In the genomic region with DNA sequence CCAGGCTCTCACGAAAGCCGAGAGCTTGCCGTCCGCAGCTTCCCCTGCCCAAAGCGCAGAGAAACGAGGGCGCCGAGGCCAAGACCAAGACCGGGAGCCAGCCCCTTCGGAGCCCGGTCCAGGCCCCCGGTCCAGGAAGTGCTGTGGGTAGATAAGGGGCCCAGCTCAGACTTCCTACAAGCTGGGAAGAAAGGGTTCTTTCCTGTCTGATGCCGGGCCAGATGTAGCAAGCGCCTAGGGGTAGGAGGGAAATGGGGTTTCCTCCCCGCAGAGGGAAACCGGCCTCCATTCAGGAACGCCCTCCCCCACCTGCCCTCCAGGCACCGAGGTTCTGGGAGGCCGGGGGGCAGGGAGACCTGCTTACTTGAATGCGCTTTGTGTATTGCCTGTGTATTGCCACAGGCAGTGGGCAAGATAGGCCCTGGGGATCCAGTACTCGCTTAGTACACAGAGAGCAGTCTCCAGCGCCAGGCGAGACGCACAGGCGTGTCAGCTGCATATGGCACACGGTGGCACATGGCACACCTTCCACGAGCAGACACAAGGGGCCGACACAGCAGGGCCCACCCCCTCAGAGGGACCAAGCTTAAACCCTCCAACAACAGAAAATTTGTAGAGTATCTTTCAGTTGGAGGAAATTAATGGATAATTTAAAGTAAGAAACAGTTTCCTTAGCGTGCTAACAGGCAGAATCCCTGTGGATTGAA, we compare ENCODE assay signal across 8 cellular contexts. TPM values are rescaled to one million over a fixed set of nuclear protein-coding genes. Genes with fewer than 3 reads are reported as not detected.
DNase-seq lines count a peak whose midpoint lies in the region; ATAC-seq, FAIRE-seq and TF ChIP-seq lines count a peak whose summit lies in the region.

No MANE protein-coding gene starts in this region.

- H2BK120ac ChIP-seq in H1 (replicated peaks; ENCODE audit: low read depth, low read length): no peak overlapping the region

- POLR2A ChIA-PET in A673 (lab: Charles Lee; ENCODE audit: low non-redundant PET): no interaction called here
- POLR2A ChIA-PET in H1 (lab: Charles Lee; ENCODE audit: partially characterized antibody): interaction anchor here (0.9 to 5.1 kb wide), 12 partner anchors 8 to 251 kb away, joined by 3 to 33 read pairs (median 4); a partner anchor contains a TSS

- peaks cover 9% of the 10 kb centered on the region; the same call in 1 of the 2 replicates for H3K23me2 ChIP-seq in H1 (ENCODE audit: low read depth, low read length)

- peak overlapping the region; percentile 94; the same call in 1 of the 2 replicates for H4K8ac ChIP-seq in H1 (ENCODE audit: extremely low read depth, insufficient read depth, low read length)

- H3K4me1 ChIP-seq in A673 (ENCODE audit: insufficient read depth, low read length, poor library complexity, severe bottlenecking) (peaks cover 17% of the 10 kb centered on the region), H1 (replicated peaks in 1 of 4; ENCODE audit: control insufficient read depth in 3 of 4, insufficient read depth in 4 of 4, low read length in 3 of 4) (peaks cover 0 to 20% (median 10%) of the 10 kb centered on the region in 4 experiments; a peak in 6 of 7 replicates), urinary bladder (ENCODE audit: insufficient read depth) (no peaks in the 10 kb centered on the region)

- 0 out of 2 replicates have a peak overlapping the region, but pooled peaks have one; percentile 69 for H2BK5ac ChIP-seq in H1 (ENCODE audit: low read depth, low read length)

- peaks cover 0 to 5% of the 10 kb centered on the region in 2 donors for H3K27me3 Mint-ChIP-seq in natural killer cell (ENCODE audit: low read depth in 2 of 2)

- TF ChIP-seq EP300 in H1 (IDR thresholded peaks at IDR 0.05; ENCODE audit: borderline replicate concordance in 1 of 2, low read depth in 2 of 2, low read length in 2 of 2): no peak

- TF ChIP-seq CTCF in A673 (conservative IDR thresholded peaks at IDR 0.05; ENCODE audit: low read depth, low read length) (no peak), H1 (IDR thresholded peaks at IDR 0.05; ENCODE audit: control extremely low read depth in 1 of 3, insufficient read depth in 1 of 3, low read depth in 1 of 3, low read length in 3 of 3) (no peak), natural killer cell (IDR thresholded peaks at IDR 0.05) (no peak)

- H3K9me3 Mint-ChIP-seq in natural killer cell: no peaks in the 10 kb centered on the region

- no peak overlapping the region for H3K23ac ChIP-seq in H1 (ENCODE audit: insufficient read length)

- TF ChIP-seq RAD21 in H1 (IDR thresholded peaks at IDR 0.05 in 1 of 2, conservative IDR thresholded peaks at IDR 0.05 in 1 of 2; ENCODE audit: low read depth in 2 of 2, low read length in 2 of 2): no peak

- H4K20me1 ChIP-seq in H1 (replicated peaks in 1 of 2; ENCODE audit: control insufficient read depth in 1 of 2, insufficient read depth in 2 of 2, low read length in 2 of 2): no peaks in the 10 kb centered on the region

- peak overlapping the region; percentile 73 to 96 for H3K4me2 ChIP-seq in H1 (ENCODE audit: insufficient read depth in 1 of 2, low read depth in 2 of 2, low read length in 2 of 2)

- H3K18ac ChIP-seq in H1 (ENCODE audit: extremely low read depth, low read length): peak overlapping the region; percentile 93

- H2BK15ac ChIP-seq in H1 (ENCODE audit: low read length): peak overlapping the region; percentile 92; the same call in 1 of the 2 replicates

- H3K9ac ChIP-seq in H1 (replicated peaks in 1 of 4; ENCODE audit: extremely low read depth in 1 of 4, low read depth in 3 of 4, low read length in 3 of 4): peak overlapping the region in 2 of 4 experiments; percentile 25 to 34; a peak in 3 of 7 replicates

- 0 out of 2 replicates have a peak overlapping the region, but pooled peaks have one; percentile 56 for H2BK20ac ChIP-seq in H1 (ENCODE audit: low read length)

- H2AFZ ChIP-seq in H1 (ENCODE audit: low read length): no peak overlapping the region

- FAIRE-seq in H1 (lab: Jason Lieb, UNC): no peak

- H4K5ac ChIP-seq in H1 (ENCODE audit: insufficient read length, low read depth, low read length): peak overlapping the region; percentile 2

- peak overlapping the region; percentile 14 to 93 for H3K27ac Mint-ChIP-seq in natural killer cell

- no peak for DNase-seq in A673 (ENCODE audit: low spot score)
- DNase-seq in NCI-H146 (lab: John Stamatoyannopoulos, UW): peak; percentile 92
- DNase-seq in activated CD4-positive, alpha-beta T cell treated with anti-CD3 and anti-CD28 coated beads, Interleukin-2, amount 50 U/mL, for 4 hours: peak; percentile 41 to 46
- peak in 1 of 2 experiments; percentile 82 for DNase-seq in H1 (ENCODE audit: low read depth in 1 of 2, low spot score in 2 of 2)
- peak; percentile 37 for DNase-seq in natural killer cell
- no peak for DNase-seq in AG20443 (ENCODE audit: low spot score)

- CTCF ChIA-PET in A673 (lab: Charles Lee) (interaction anchor here (1.3 kb wide), 1 partner anchor 12 kb away, joined by 4 read pairs; no protein-coding TSS in a partner anchor), H1 (lab: Charles Lee; ENCODE audit: partially characterized antibody) (interaction anchor here (1.0 to 29.0 kb wide), 8 partner anchors 20 to 165 kb away, joined by 3 to 758 read pairs (median 4); a partner anchor contains a TSS)

- no peak overlapping the region for H3K56ac ChIP-seq in H1 (replicated peaks; ENCODE audit: insufficient read length, low read depth, low read length)

- peak overlapping the region; percentile 68 for H3K27ac ChIP-seq in A673 (ENCODE audit: low read depth, low read length, poor library complexity, severe bottlenecking)
- no peak overlapping the region for H3K27ac ChIP-seq in H1 (ENCODE audit: low read depth, low read length)
- H3K27ac ChIP-seq in urinary bladder (ENCODE audit: low read depth): peak overlapping the region; percentile 51

- peaks cover 0 to 17% of the 10 kb centered on the region in 2 donors for H3K4me1 Mint-ChIP-seq in natural killer cell

- H3K9me3 ChIP-seq in A673 (ENCODE audit: low read depth, low read length, poor library complexity, severe bottlenecking) (no peaks in the 10 kb centered on the region), H1 (ENCODE audit: insufficient read depth in 2 of 2, low read depth in 1 of 2, low read length in 1 of 2) (no peaks in the 10 kb centered on the region)

- no peak overlapping the region for H3K4ac ChIP-seq in H1 (replicated peaks; ENCODE audit: insufficient read length, low read depth, low read length)

- no peaks in the 10 kb centered on the region for H3K79me2 ChIP-seq in H1 (ENCODE audit: control insufficient read depth in 1 of 2, insufficient read depth in 2 of 2, low read length in 2 of 2)

- H3K79me1 ChIP-seq in H1 (ENCODE audit: low read depth, low read length): 0 out of 2 replicates have a peak, but pooled peaks cover 2% of the 10 kb centered on the region

- H2AK5ac ChIP-seq in H1 (ENCODE audit: low read depth, low read length): peak overlapping the region; percentile 84

- H3K4me3 ChIP-seq in A673 (ENCODE audit: low read depth, low read length, poor library complexity, severe bottlenecking) (no peak overlapping the region), H1 (ENCODE audit: extremely low read depth in 1 of 4, insufficient read depth in 2 of 4, low read depth in 3 of 4, low read length in 4 of 4) (peak overlapping the region in 2 of 4 experiments; percentile 53 to 74; a peak in 5 of 8 replicates), urinary bladder (ENCODE audit: low read depth, low read length) (peak overlapping the region; percentile 67)

- H2BK12ac ChIP-seq in H1 (ENCODE audit: low read depth, low read length): peak overlapping the region; percentile 60; the same call in 1 of the 2 replicates

- H3K36me3 ChIP-seq in A673 (ENCODE audit: insufficient read depth, low read length, poor library complexity, severe bottlenecking) (no peaks in the 10 kb centered on the region), H1 (ENCODE audit: control insufficient read depth in 2 of 4, insufficient read depth in 4 of 4, low read length in 3 of 4) (no peaks in the 10 kb centered on the region), urinary bladder (ENCODE audit: insufficient read depth) (no peaks in the 10 kb centered on the region)

- H3K27me3 ChIP-seq in A673 (replicated peaks; ENCODE audit: insufficient read depth, low read depth, low read length, poor library complexity) (no peaks in the 10 kb centered on the region), H1 (replicated peaks in 1 of 4; ENCODE audit: control insufficient read depth in 3 of 4, extremely low read depth in 1 of 4, insufficient read depth in 3 of 4, low read length in 3 of 4) (peaks cover 0 to 10% (median 2%) of the 10 kb centered on the region in 4 experiments; a peak in 2 of 7 replicates)

- H3K36me3 Mint-ChIP-seq in natural killer cell: no peaks in the 10 kb centered on the region

- no peak overlapping the region for H3K14ac ChIP-seq in H1 (ENCODE audit: insufficient read length)

- BruUV-seq in A673 (replicated peaks; lab: Mats Ljungman, UMichigan): no TSS peak

- no peak for TF ChIP-seq POLR2A in H1 (IDR thresholded peaks at IDR 0.05; ENCODE audit: control extremely low read depth in 1 of 2, low read depth in 2 of 2, low read length in 2 of 2)

- WGBS in H1 (ENCODE audit: extremely low coverage in 1 of 2, insufficient coverage in 1 of 2, insufficient read length in 1 of 2, insufficient replicate concordance in 2 of 2, low coverage in 1 of 2, low lambda C conversion rate in 2 of 2, missing lambda C conversion rate in 1 of 2), 2 experiments: 42% methylated on average over 28 of the region's 29 CpGs; no CpG with 5 or more reads in 1 of the 2 experiments
- 38% methylated on average over 29 of the region's 29 CpGs for WGBS in urinary bladder

- ATAC-seq in GM21447 (IDR thresholded peaks at IDR 0.05; ENCODE audit: unreplicated experiment) (peak; percentile 22), natural killer cell (peak in 1 of 3 donors; percentile 3)

- peak overlapping the region; percentile 52 for H3K4me3 Mint-ChIP-seq in natural killer cell

- H4K91ac ChIP-seq in H1 (replicated peaks; ENCODE audit: insufficient read length, low read length): peak overlapping the region; percentile 84

- intact Hi-C loops in A673 (cut with micrococcal nuclease; ENCODE audit: unreplicated experiment) (no loop called here), natural killer cell (cut with micrococcal nuclease) (no loop called here)

RNA-seq across cellular contexts. Expression of a gene that starts 1.0 kb away (rescaled TPM):
- total RNA-seq in A673 (2021): 28.8 and 29.1 TPM in 2 replicates
- 23.4 and 26.0 TPM in 2 replicates for total RNA-seq in H1 (2021; fragmentation: NEBNext Ultra II Directional; extraction: Animal tissue kit (Norgen Biotek cat#: 25700))
- 19.7 and 34.2 TPM in 2 replicates for polyA plus RNA-seq in H1 (2011; rRNA removed)
- 21.6 TPM for polyA plus RNA-seq in H1 (2011; cell fraction: cytosol; rRNA removed)
- 33.9 TPM for polyA plus RNA-seq in H1 (2011; cell fraction: nucleus; rRNA removed)
- polyA plus RNA-seq in H1 (2012, experiment 1 of 2): 16.4 to 21.8 TPM (median 19.6 TPM) in 4 replicates
- polyA plus RNA-seq in H1 (2012, experiment 2 of 2): 17.5 TPM
- polyA plus RNA-seq in H1 (2013, experiment 1 of 2): 23.5 TPM
- 24.6 TPM for polyA plus RNA-seq in H1 (2013, experiment 2 of 2)
- polyA minus RNA-seq in H1 (2011; rRNA and poly(A)+ RNA removed): 27.0 and 35.0 TPM in 2 replicates
- 21.3 TPM for polyA minus RNA-seq in H1 (2011; cell fraction: cytosol; rRNA and poly(A)+ RNA removed)
- 16.3 TPM for polyA minus RNA-seq in H1 (2011; cell fraction: nucleus; rRNA and poly(A)+ RNA removed)
- 10 to 100 TPM; 16.3 to 19.3 (median 19.2) TPM for total RNA-seq in natural killer cell
- total RNA-seq in urinary bladder: 13.5 TPM
- polyA plus RNA-seq in urinary bladder: 17.9 TPM

RNA-seq across cellular contexts. Expression of a gene that starts 29.7 kb away (rescaled TPM):
- total RNA-seq in A673 (2021): 2.1 and 2.6 TPM in 2 replicates
- 4.5 and 5.5 TPM in 2 replicates for total RNA-seq in H1 (2021; fragmentation: NEBNext Ultra II Directional; extraction: Animal tissue kit (Norgen Biotek cat#: 25700))
- polyA plus RNA-seq in H1 (2011; rRNA removed): 2.5 and 4.0 TPM in 2 replicates
- 2.7 TPM for polyA plus RNA-seq in H1 (2011; cell fraction: cytosol; rRNA removed)
- polyA plus RNA-seq in H1 (2011; cell fraction: nucleus; rRNA removed): 10.0 TPM
- 2.8 to 4.2 TPM (median 3.3 TPM) in 4 replicates for polyA plus RNA-seq in H1 (2012, experiment 1 of 2)
- 2.2 TPM for polyA plus RNA-seq in H1 (2012, experiment 2 of 2)
- polyA plus RNA-seq in H1 (2013, experiment 1 of 2): 2.7 TPM
- polyA plus RNA-seq in H1 (2013, experiment 2 of 2): 2.0 TPM
- 3.3 and 3.4 TPM in 2 replicates for polyA minus RNA-seq in H1 (2011; rRNA and poly(A)+ RNA removed)
- 3.1 TPM for polyA minus RNA-seq in H1 (2011; cell fraction: cytosol; rRNA and poly(A)+ RNA removed)
- 10.1 TPM for polyA minus RNA-seq in H1 (2011; cell fraction: nucleus; rRNA and poly(A)+ RNA removed)
- 1 to 10 TPM in 2 of 3 donors, under 1 TPM in 1; 0.86 to 1.2 (median 1.0) TPM for total RNA-seq in natural killer cell
- 8.0 TPM for total RNA-seq in urinary bladder
- 6.2 TPM for polyA plus RNA-seq in urinary bladder

Comparison
In these comparisons a context has a peak if more than half of its experiments do, and no peak if none do; other contexts are left out.
1. DNase-seq: peak in NCI-H146 (single experiment), activated CD4-positive, alpha-beta T cell treated with anti-CD3 and anti-CD28 coated beads, Interleukin-2, amount 50 U/mL, for 4 hours (2 of 2) and natural killer cell (single experiment); none in A673 (single experiment) and AG20443 (single experiment).